In genomic region chr22:20957691-20958440, GRCh38 we compare ENCODE assay signal across 8 cellular contexts. TPM values are rescaled to one million over a fixed set of nuclear protein-coding genes. Genes with fewer than 3 reads are reported as not detected.
DNase-seq lines count a peak whose midpoint lies in the region; ATAC-seq, FAIRE-seq and TF ChIP-seq lines count a peak whose summit lies in the region.

No MANE protein-coding gene starts in this region.

- peaks cover 27 to 47% (median 42%) of the 10 kb centered on the region in 11 experiments for H3K27me3 ChIP-seq in BLaER1 treated with 17β-estradiol and CSF1 and Interleukin-3, amounts not matched to agents 10 nM and 100 nM
- H3K27me3 ChIP-seq in K562 (ENCODE audit: control insufficient read depth in 2 of 2, insufficient read depth in 2 of 2, low read length in 2 of 2) (peaks cover 0 to 5% of the 10 kb centered on the region in 2 experiments; a peak in 1 of 5 replicates), kidney epithelial cell (ENCODE audit: control insufficient read depth, insufficient read depth, low read length) (no peaks in the 10 kb centered on the region), subcutaneous abdominal adipose tissue (ENCODE audit: control insufficient read depth in 5 of 5, insufficient read depth in 4 of 5, low read length in 5 of 5) (no peaks in the 10 kb centered on the region)

- peaks cover 9 to 21% (median 13%) of the 10 kb centered on the region in 10 experiments; a peak in 18 of 20 replicates for H3K4me1 ChIP-seq in BLaER1 treated with 17β-estradiol and CSF1 and Interleukin-3, amounts not matched to agents 10 nM and 100 nM
- H3K4me1 ChIP-seq in HEK293 (ENCODE audit: control insufficient read depth, insufficient read depth, low read length), result no peaks in the 10 kb centered on the region
- peaks cover 0 to 25% of the 10 kb centered on the region in 2 experiments; a peak in 2 of 5 replicates for H3K4me1 ChIP-seq in K562 (replicated peaks in 1 of 2; ENCODE audit: control insufficient read depth in 2 of 2, insufficient read depth in 2 of 2, low read length in 2 of 2)
- peaks cover 0 to 24% (median 20%) of the 10 kb centered on the region in 5 donors for H3K4me1 ChIP-seq in subcutaneous abdominal adipose tissue (ENCODE audit: control insufficient read depth in 5 of 5, insufficient read depth in 5 of 5, low read length in 5 of 5)

- peaks cover 14 to 19% (median 17%) of the 10 kb centered on the region in 11 experiments for H3K36me3 ChIP-seq in BLaER1 treated with 17β-estradiol and CSF1 and Interleukin-3, amounts not matched to agents 10 nM and 100 nM
- H3K36me3 ChIP-seq in HEK293 (ENCODE audit: control insufficient read depth in 2 of 2, insufficient read depth in 1 of 2, low read length in 2 of 2), result peaks cover 0 to 16% of the 10 kb centered on the region in 2 experiments; a peak in 2 of 3 replicates
- H3K36me3 ChIP-seq in K562 (ENCODE audit: control insufficient read depth, insufficient read depth, low read length), result peaks cover 16% of the 10 kb centered on the region
- no peaks in the 10 kb centered on the region for H3K36me3 ChIP-seq in kidney epithelial cell (ENCODE audit: control insufficient read depth, insufficient read depth, low read length)
- peaks cover 0 to 11% (median 5%) of the 10 kb centered on the region in 5 donors for H3K36me3 ChIP-seq in subcutaneous abdominal adipose tissue (ENCODE audit: control insufficient read depth in 5 of 5, insufficient read depth in 5 of 5, low read length in 5 of 5)

- H3K27ac ChIP-seq in BLaER1 treated with 17β-estradiol and CSF1 and Interleukin-3, amounts not matched to agents 10 nM and 100 nM, result no peak overlapping the region
- H3K27ac ChIP-seq in HEK293 (ENCODE audit: extremely low read depth, low read depth, low read length) (no peak overlapping the region), K562 (ENCODE audit: extremely low read depth, low read depth, low read length) (no peak overlapping the region), subcutaneous abdominal adipose tissue (ENCODE audit: low read depth, low read length) (no peak overlapping the region)

- H3K4me3 ChIP-seq in BLaER1 treated with 17β-estradiol and CSF1 and Interleukin-3, amounts not matched to agents 10 nM and 100 nM, result peak overlapping the region in 9 of 10 experiments; percentile 16 to 61 (median 43); a peak in 13 of 20 replicates
- H3K4me3 ChIP-seq in HEK293 (ENCODE audit: low read depth, low read length), result peak overlapping the region; percentile 50
- H3K4me3 ChIP-seq in K562, result no peak overlapping the region
- H3K4me3 ChIP-seq in kidney epithelial cell (ENCODE audit: low read depth, low read length), result peak overlapping the region; percentile 63
- H3K4me3 ChIP-seq in subcutaneous abdominal adipose tissue (ENCODE audit: low read depth in 1 of 5, low read length in 5 of 5), result peak overlapping the region; percentile 61 to 92 (median 80)

- no peaks in the 10 kb centered on the region for H3K9me3 ChIP-seq in BLaER1 treated with 17β-estradiol and CSF1 and Interleukin-3, amounts not matched to agents 10 nM and 100 nM (replicated peaks in 1 of 11)
- H3K9me3 ChIP-seq in HEK293 (ENCODE audit: control insufficient read depth, insufficient read depth, low read depth, low read length) (no peaks in the 10 kb centered on the region), K562 (replicated peaks; ENCODE audit: control insufficient read depth, insufficient read depth, low read depth, low read length) (no peaks in the 10 kb centered on the region), subcutaneous abdominal adipose tissue (ENCODE audit: control insufficient read depth in 5 of 5, low read length in 5 of 5) (no peaks in the 10 kb centered on the region)

- H2AFZ ChIP-seq in K562 (ENCODE audit: low read depth, low read length), result no peak overlapping the region

- no peak for TF ChIP-seq CTCF in HEK293 (tag by site-specific recombination; IDR thresholded peaks at IDR 0.05)
- TF ChIP-seq CTCF in K562 (IDR thresholded peaks at IDR 0.05 in 2 of 3, conservative IDR thresholded peaks at IDR 0.05 in 1 of 3; ENCODE audit: insufficient read depth in 2 of 3, low read depth in 1 of 3, low read length in 3 of 3), result no peak
- TF ChIP-seq CTCF in kidney epithelial cell (IDR thresholded peaks at IDR 0.05; ENCODE audit: insufficient read depth, low read length, poor library complexity, severe bottlenecking), result no peak

- no TSS peak for BruUV-seq in K562 (replicated peaks; lab: Mats Ljungman, UMichigan)

- intact Hi-C loops in K562 (cut with micrococcal nuclease), result no loop called here

- FAIRE-seq in K562 (lab: Jason Lieb, UNC), result no peak

- H3K9ac ChIP-seq in BLaER1 treated with 17β-estradiol and CSF1 and Interleukin-3, amounts not matched to agents 10 nM and 100 nM, result peak overlapping the region in 7 of 11 experiments; percentile 28 to 62 (median 54); a peak in 11 of 22 replicates
- peak overlapping the region in 1 of 2 experiments; percentile 46; a peak in 2 of 4 replicates for H3K9ac ChIP-seq in K562 (ENCODE audit: insufficient read depth in 1 of 2, low read depth in 2 of 2, low read length in 2 of 2)
- peak overlapping the region in 3 of 5 donors; percentile 64 to 80 (median 80) for H3K9ac ChIP-seq in subcutaneous abdominal adipose tissue (ENCODE audit: low read length in 5 of 5)

- peak overlapping the region; percentile 66 to 86 (median 73) for H3K4me2 ChIP-seq in BLaER1 treated with 17β-estradiol and CSF1 and Interleukin-3, amounts not matched to agents 10 nM and 100 nM
- H3K4me2 ChIP-seq in K562 (ENCODE audit: insufficient read depth, low read length), result no peak overlapping the region

- no peaks in the 10 kb centered on the region for H3K9me1 ChIP-seq in K562 (ENCODE audit: control insufficient read depth, insufficient read depth, low read length)

- TF ChIP-seq EP300 in K562 (IDR thresholded peaks at IDR 0.05; ENCODE audit: low read length), result no peak

- DNase-seq in K562 (ENCODE audit: extremely low read depth in 1 of 4, low spot score in 3 of 4) (no peak), kidney epithelial cell (ENCODE audit: low read depth) (no peak), NCI-H2171 (lab: John Stamatoyannopoulos, UW) (no peak)
- no peak for DNase-seq in stimulated activated naive CD4-positive, alpha-beta T cell (lab: John Stamatoyannopoulos, UW)

- H3K79me2 ChIP-seq in K562 (ENCODE audit: control insufficient read depth, insufficient read depth, low read length), result peaks cover 3% of the 10 kb centered on the region; the same call in 2 of the 3 replicates

- WGBS in K562 (ENCODE audit: insufficient coverage, low coverage, missing lambda C conversion rate), result 55% methylated on average over 31 of the region's 32 CpGs

- TF ChIP-seq RAD21 in K562 (CRISPR knock-in tag; conservative IDR thresholded peaks at IDR 0.05 in 1 of 2, IDR thresholded peaks at IDR 0.05 in 1 of 2), result no peak

- in situ Hi-C loops in K562 (cut with MboI), result loop anchor here (25.0 kb wide), 1 partner anchor 179 kb away; no protein-coding TSS in a partner anchor

- H4K20me1 ChIP-seq in BLaER1 treated with 17β-estradiol and CSF1 and Interleukin-3, amounts not matched to agents 10 nM and 100 nM, result peaks cover 19 to 50% (median 41%) of the 10 kb centered on the region in 11 experiments; a peak in 21 of 22 replicates
- peaks cover 30% of the 10 kb centered on the region for H4K20me1 ChIP-seq in K562 (replicated peaks; ENCODE audit: control insufficient read depth, insufficient read depth, low read length)

- ATAC-seq in K562 (0 out of 3 replicates have a peak, but pooled peaks have one; percentile 3), HG02970 (IDR thresholded peaks at IDR 0.05; ENCODE audit: low FRiP score, unreplicated experiment) (no peak)

- CTCF ChIA-PET in HEK293 (lab: Yijun Ruan, JAX) (interaction anchor here (0.5 to 3.5 kb wide), 7 partner anchors 10 to 666 kb away, joined by 3 to 22 read pairs (median 5); partner anchors contain the start of gene AIFM3), K562 (lab: Yijun Ruan, JAX; ENCODE audit: low intra/inter-chr PET ratio) (no interaction called here)

- no peak for TF ChIP-seq POLR2A in K562 (conservative IDR thresholded peaks at IDR 0.05)

- POLR2A ChIA-PET in HEK293 (lab: Yijun Ruan, JAX), result interaction anchor here (0.6 to 1.5 kb wide), 3 partner anchors 20 to 29 kb away, joined by 3 to 7 read pairs (median 4); partner anchors contain the start of gene LZTR1
- POLR2A ChIA-PET in K562 (lab: Yijun Ruan, JAX), result interaction anchor here (0.6 to 64.4 kb wide), 11 partner anchors 10 to 101 kb away, joined by 3 to 1556 read pairs (median 5); partner anchors contain the start of genes AIFM3, CRKL, LZTR1 and THAP7

RNA-seq across cellular contexts. Expression of gene AIFM3, which starts 9.2 kb away (rescaled TPM):
- 0.14 and 1.4 TPM in 2 replicates for total RNA-seq in K562 (2011; cell fraction: chromatin; rRNA removed; ENCODE audit: low replicate concordance)
- total RNA-seq in K562 (2011; cell fraction: nucleolus; rRNA removed), result 0.33 and 1.2 TPM in 2 replicates
- 0.53 and 0.81 TPM in 2 replicates for total RNA-seq in K562 (2011; cell fraction: nucleoplasm; rRNA removed)
- total RNA-seq in K562 (2014; rRNA removed) (0.14 TPM in 1 of 2 replicates, not detected in the other), K562 (2014; rRNA removed; fragmentation: Illumina TruSeq; extraction: Trizol) (0.10 TPM in 1 of 2 replicates, not detected in the other), K562 (2015; rRNA removed; fragmentation: Illumina TruSeq; extraction: Trizol) (0.07 TPM in 1 of 2 replicates, not detected in the other), K562 (2021) (0.20 and 0.56 TPM in 2 replicates), kidney epithelial cell (0.75 and 1.5 TPM in 2 replicates)
- polyA plus RNA-seq in K562 (2011; rRNA removed) (0.04 and 0.08 TPM in 2 replicates), K562 (2014; fragmentation: Illumina TruSeq; extraction: Trizol) (0.06 TPM in 1 of 2 replicates, not detected in the other), K562 (2014; fragmentation: Nextera tagmentation; extraction: Ambion mirVana) (under 1 TPM; 0.03 to 0.06 TPM), K562 (2014; rRNA removed) (0.15 TPM in 1 of 2 replicates, not detected in the other)
- polyA plus RNA-seq in K562 (2011; cell fraction: cytosol; rRNA removed), result 0.06 TPM in 1 of 2 replicates, not detected in the other
- 0.80 and 0.87 TPM in 2 replicates for polyA plus RNA-seq in K562 (2011; cell fraction: nucleus; rRNA removed)
- polyA plus RNA-seq in K562 (2012), result 0.27 and 0.50 TPM in 2 replicates
- 0.06 TPM in 1 of 2 replicates, not detected in the other for polyA minus RNA-seq in K562 (2011; rRNA and poly(A)+ RNA removed)
- polyA minus RNA-seq in K562 (2011; cell fraction: cytosol; rRNA and poly(A)+ RNA removed), result not detected in 2 replicates
- polyA minus RNA-seq in K562 (2011; cell fraction: nucleus; rRNA and poly(A)+ RNA removed), result 0.27 and 0.44 TPM in 2 replicates

RNA-seq across cellular contexts. Expression of gene LZTR1, which starts 24.2 kb away (rescaled TPM):
- 338 and 754 TPM in 2 replicates for total RNA-seq in K562 (2011; cell fraction: chromatin; rRNA removed; ENCODE audit: low replicate concordance)
- 395 and 404 TPM in 2 replicates for total RNA-seq in K562 (2011; cell fraction: nucleolus; rRNA removed)
- total RNA-seq in K562 (2011; cell fraction: nucleoplasm; rRNA removed), result 258 and 287 TPM in 2 replicates
- total RNA-seq in K562 (2014; rRNA removed) (87.2 and 120 TPM in 2 replicates), K562 (2014; rRNA removed; fragmentation: Illumina TruSeq; extraction: Trizol) (46.4 and 63.0 TPM in 2 replicates), K562 (2015; rRNA removed; fragmentation: Illumina TruSeq; extraction: Trizol) (51.3 and 53.2 TPM in 2 replicates), K562 (2021) (132 and 135 TPM in 2 replicates), kidney epithelial cell (39.3 and 45.2 TPM in 2 replicates)
- polyA plus RNA-seq in K562 (2011; rRNA removed) (63.0 and 88.5 TPM in 2 replicates), K562 (2014; fragmentation: Illumina TruSeq; extraction: Trizol) (74.3 and 89.8 TPM in 2 replicates), K562 (2014; fragmentation: Nextera tagmentation; extraction: Ambion mirVana) (1 to 10 TPM; 2.2 to 3.1 TPM), K562 (2014; rRNA removed) (115 and 129 TPM in 2 replicates)
- polyA plus RNA-seq in K562 (2011; cell fraction: cytosol; rRNA removed), result 50.8 and 68.8 TPM in 2 replicates
- 703 and 913 TPM in 2 replicates for polyA plus RNA-seq in K562 (2011; cell fraction: nucleus; rRNA removed)
- polyA plus RNA-seq in K562 (2012), result 80.6 and 93.5 TPM in 2 replicates
- 64.5 and 72.9 TPM in 2 replicates for polyA minus RNA-seq in K562 (2011; rRNA and poly(A)+ RNA removed)
- 41.9 and 49.7 TPM in 2 replicates for polyA minus RNA-seq in K562 (2011; cell fraction: cytosol; rRNA and poly(A)+ RNA removed)
- 188 and 205 TPM in 2 replicates for polyA minus RNA-seq in K562 (2011; cell fraction: nucleus; rRNA and poly(A)+ RNA removed)

RNA-seq across cellular contexts. Expression of gene CRKL, which starts 40.7 kb away (rescaled TPM):
- 251 and 271 TPM in 2 replicates for total RNA-seq in K562 (2011; cell fraction: chromatin; rRNA removed; ENCODE audit: low replicate concordance)
- total RNA-seq in K562 (2011; cell fraction: nucleolus; rRNA removed), result 179 and 190 TPM in 2 replicates
- 236 and 257 TPM in 2 replicates for total RNA-seq in K562 (2011; cell fraction: nucleoplasm; rRNA removed)
- total RNA-seq in K562 (2014; rRNA removed) (105 and 144 TPM in 2 replicates), K562 (2014; rRNA removed; fragmentation: Illumina TruSeq; extraction: Trizol) (138 and 141 TPM in 2 replicates), K562 (2015; rRNA removed; fragmentation: Illumina TruSeq; extraction: Trizol) (124 and 128 TPM in 2 replicates), K562 (2021) (263 and 267 TPM in 2 replicates), kidney epithelial cell (47.7 and 51.1 TPM in 2 replicates)
- polyA plus RNA-seq in K562 (2011; rRNA removed) (135 and 196 TPM in 2 replicates), K562 (2014; fragmentation: Illumina TruSeq; extraction: Trizol) (144 and 156 TPM in 2 replicates), K562 (2014; fragmentation: Nextera tagmentation; extraction: Ambion mirVana) (100 to 1,000 TPM; 100 to 105 TPM), K562 (2014; rRNA removed) (114 and 124 TPM in 2 replicates)
- polyA plus RNA-seq in K562 (2011; cell fraction: cytosol; rRNA removed), result 111 and 189 TPM in 2 replicates
- 90.3 and 116 TPM in 2 replicates for polyA plus RNA-seq in K562 (2011; cell fraction: nucleus; rRNA removed)
- 90.4 and 122 TPM in 2 replicates for polyA plus RNA-seq in K562 (2012)
- polyA minus RNA-seq in K562 (2011; rRNA and poly(A)+ RNA removed), result 219 and 267 TPM in 2 replicates
- polyA minus RNA-seq in K562 (2011; cell fraction: cytosol; rRNA and poly(A)+ RNA removed), result 166 and 232 TPM in 2 replicates
- 39.9 and 84.6 TPM in 2 replicates for polyA minus RNA-seq in K562 (2011; cell fraction: nucleus; rRNA and poly(A)+ RNA removed)

RNA-seq across cellular contexts. Expression of gene THAP7, which starts 44.1 kb away (rescaled TPM):
- 90.2 and 332 TPM in 2 replicates for total RNA-seq in K562 (2011; cell fraction: chromatin; rRNA removed; ENCODE audit: low replicate concordance)
- total RNA-seq in K562 (2011; cell fraction: nucleolus; rRNA removed), result 398 and 463 TPM in 2 replicates
- total RNA-seq in K562 (2011; cell fraction: nucleoplasm; rRNA removed), result 158 and 211 TPM in 2 replicates
- total RNA-seq in K562 (2014; rRNA removed) (245 and 323 TPM in 2 replicates), K562 (2014; rRNA removed; fragmentation: Illumina TruSeq; extraction: Trizol) (32.0 and 35.6 TPM in 2 replicates), K562 (2015; rRNA removed; fragmentation: Illumina TruSeq; extraction: Trizol) (120 and 129 TPM in 2 replicates), K562 (2021) (169 and 183 TPM in 2 replicates), kidney epithelial cell (29.7 and 37.9 TPM in 2 replicates)
- polyA plus RNA-seq in K562 (2011; rRNA removed) (75.4 and 94.6 TPM in 2 replicates), K562 (2014; fragmentation: Illumina TruSeq; extraction: Trizol) (84.1 and 121 TPM in 2 replicates), K562 (2014; fragmentation: Nextera tagmentation; extraction: Ambion mirVana) (10 to 100 TPM in 1 of 2 experiments, 1 to 10 TPM in 1; 7.9 to 33.1 TPM), K562 (2014; rRNA removed) (263 and 266 TPM in 2 replicates)
- polyA plus RNA-seq in K562 (2011; cell fraction: cytosol; rRNA removed), result 137 and 308 TPM in 2 replicates
- 202 and 335 TPM in 2 replicates for polyA plus RNA-seq in K562 (2011; cell fraction: nucleus; rRNA removed)
- polyA plus RNA-seq in K562 (2012), result 114 and 118 TPM in 2 replicates
- 39.0 and 48.5 TPM in 2 replicates for polyA minus RNA-seq in K562 (2011; rRNA and poly(A)+ RNA removed)
- polyA minus RNA-seq in K562 (2011; cell fraction: cytosol; rRNA and poly(A)+ RNA removed), result 53.5 and 55.4 TPM in 2 replicates
- polyA minus RNA-seq in K562 (2011; cell fraction: nucleus; rRNA and poly(A)+ RNA removed), result 261 and 385 TPM in 2 replicates

RNA-seq across cellular contexts. Expression of gene P2RX6, which starts 57.1 kb away (rescaled TPM):
- total RNA-seq in K562 (2011; cell fraction: chromatin; rRNA removed; ENCODE audit: low replicate concordance), result 8.3 and 26.4 TPM in 2 replicates
- 15.5 and 19.3 TPM in 2 replicates for total RNA-seq in K562 (2011; cell fraction: nucleolus; rRNA removed)
- total RNA-seq in K562 (2011; cell fraction: nucleoplasm; rRNA removed), result 13.6 and 14.4 TPM in 2 replicates
- total RNA-seq in K562 (2014; rRNA removed), result 1.5 and 1.9 TPM in 2 replicates
- total RNA-seq in K562 (2014; rRNA removed; fragmentation: Illumina TruSeq; extraction: Trizol), result 0.77 and 1.0 TPM in 2 replicates
- total RNA-seq in K562 (2015; rRNA removed; fragmentation: Illumina TruSeq; extraction: Trizol), result 1.6 and 1.7 TPM in 2 replicates
- total RNA-seq in K562 (2021), result 2.3 and 2.7 TPM in 2 replicates
- 1.2 and 1.5 TPM in 2 replicates for polyA plus RNA-seq in K562 (2011; rRNA removed)
- 1.4 and 2.2 TPM in 2 replicates for polyA plus RNA-seq in K562 (2011; cell fraction: cytosol; rRNA removed)
- 16.2 and 34.8 TPM in 2 replicates for polyA plus RNA-seq in K562 (2011; cell fraction: nucleus; rRNA removed)
- 4.7 and 7.9 TPM in 2 replicates for polyA plus RNA-seq in K562 (2012)
- polyA plus RNA-seq in K562 (2014; fragmentation: Illumina TruSeq; extraction: Trizol), result 1.3 and 1.5 TPM in 2 replicates
- polyA plus RNA-seq in K562 (2014; fragmentation: Nextera tagmentation; extraction: Ambion mirVana), result under 1 TPM in 1 of 2 experiments, not detected in 1; 0.01 TPM
- polyA plus RNA-seq in K562 (2014; rRNA removed), result 3.7 and 3.9 TPM in 2 replicates
- 1.6 and 2.5 TPM in 2 replicates for polyA minus RNA-seq in K562 (2011; rRNA and poly(A)+ RNA removed)
- 1.0 TPM in 1 of 2 replicates, not detected in the other for polyA minus RNA-seq in K562 (2011; cell fraction: cytosol; rRNA and poly(A)+ RNA removed)
- polyA minus RNA-seq in K562 (2011; cell fraction: nucleus; rRNA and poly(A)+ RNA removed), result 5.6 and 7.5 TPM in 2 replicates
- 0.27 TPM in 1 of 2 replicates, not detected in the other for total RNA-seq in kidney epithelial cell
